Comparison of ENCODE assay signal across 8 cellular contexts in genomic region chr2:148020036-148020357, GRCh38. TPM values are rescaled to one million over a fixed set of nuclear protein-coding genes. Genes with fewer than 3 reads are reported as not detected.
DNase-seq lines count a peak whose midpoint lies in the region; ATAC-seq and TF ChIP-seq lines count a peak whose summit lies in the region.

No MANE protein-coding gene starts in this region.

- H3K9me3 ChIP-seq in DND-41 (ENCODE audit: insufficient read depth, low read length, severe bottlenecking) (no peaks in the 10 kb centered on the region), iPS-15b (ENCODE audit: control insufficient read depth, insufficient read depth, low read length) (no peaks in the 10 kb centered on the region), stomach (no peaks in the 10 kb centered on the region)

- H3K36me3 ChIP-seq in DND-41 (ENCODE audit: insufficient read depth, low read length), result no peaks in the 10 kb centered on the region; the same call in 1 of the 2 replicates
- no peaks in the 10 kb centered on the region for H3K36me3 ChIP-seq in iPS-15b (ENCODE audit: control insufficient read depth, insufficient read depth, low read length)
- no peaks in the 10 kb centered on the region for H3K36me3 ChIP-seq in stomach

- TF ChIP-seq CTCF in DND-41 (IDR thresholded peaks at IDR 0.05; ENCODE audit: borderline replicate concordance, extremely low read depth, low read length, poor library complexity, severe bottlenecking) (no peak), stomach (IDR thresholded peaks at IDR 0.05) (no peak)

- TF ChIP-seq POLR2A in stomach (IDR thresholded peaks at IDR 0.05), result no peak

- H3K9me3 Mint-ChIP-seq in activated T-helper 2 cell treated with anti-CD3 and anti-CD28 coated beads, Interferon-gamma antibody, Interleukin-2, Interleukin-4, amounts not matched to agents 10 μg/mL and 5 μg/mL and 100 μg/mL, durations not matched to agents 14 hours and 24 hours and 36 hours, result no peaks in the 10 kb centered on the region

- DNase-seq in DND-41 (no peak), stomach (no peak), ACHN (no peak), NCI-H187 treated with DMSO at 0.1 percent for 48 hours (lab: John Stamatoyannopoulos, UW) (no peak)
- no peak for DNase-seq in activated T-helper 2 cell treated with anti-CD3 and anti-CD28 coated beads, Interferon-gamma antibody, Interleukin-2, Interleukin-4, amounts not matched to agents 10 μg/mL and 5 μg/mL and 100 μg/mL, durations not matched to agents 14 hours and 24 hours and 36 hours (ENCODE audit: low spot score)

- H3K79me2 ChIP-seq in DND-41 (ENCODE audit: insufficient read depth, low read length), result peaks cover 95% of the 10 kb centered on the region

- in situ Hi-C loops in ACHN (cut with HindIII; ENCODE audit: low pct_ligation_motif_present, low pct_unique_long_range_greater_than_20kb, low sequenced_read_pairs), result no loop called here

- H2AFZ ChIP-seq in DND-41 (ENCODE audit: low read depth, low read length), result peak overlapping the region; percentile 82

- H3K4me1 Mint-ChIP-seq in activated T-helper 2 cell treated with anti-CD3 and anti-CD28 coated beads, Interferon-gamma antibody, Interleukin-2, Interleukin-4, amounts not matched to agents 10 μg/mL and 5 μg/mL and 100 μg/mL, durations not matched to agents 14 hours and 24 hours and 36 hours (ENCODE audit: low read depth), result peaks cover 43% of the 10 kb centered on the region

- H3K9ac ChIP-seq in DND-41 (ENCODE audit: low read depth, low read length) (peak overlapping the region; percentile 64), iPS-15b (ENCODE audit: low read depth, low read length) (peak overlapping the region; percentile 91)

- no peaks in the 10 kb centered on the region for H3K27me3 ChIP-seq in DND-41 (ENCODE audit: insufficient read depth, low read length, poor library complexity)
- H3K27me3 ChIP-seq in iPS-15b (ENCODE audit: control insufficient read depth, insufficient read depth, low read length), result no peaks in the 10 kb centered on the region
- H3K27me3 ChIP-seq in stomach, result no peaks in the 10 kb centered on the region

- H4K20me1 ChIP-seq in DND-41 (ENCODE audit: insufficient read depth, low read length), result peaks cover 7% of the 10 kb centered on the region; the same call in 1 of the 2 replicates

- H3K4me3 Mint-ChIP-seq in activated T-helper 2 cell treated with anti-CD3 and anti-CD28 coated beads, Interferon-gamma antibody, Interleukin-2, Interleukin-4, amounts not matched to agents 10 μg/mL and 5 μg/mL and 100 μg/mL, durations not matched to agents 14 hours and 24 hours and 36 hours (ENCODE audit: low read depth), result peak overlapping the region; percentile 100

- no peaks in the 10 kb centered on the region for H3K27me3 Mint-ChIP-seq in activated T-helper 2 cell treated with anti-CD3 and anti-CD28 coated beads, Interferon-gamma antibody, Interleukin-2, Interleukin-4, amounts not matched to agents 10 μg/mL and 5 μg/mL and 100 μg/mL, durations not matched to agents 14 hours and 24 hours and 36 hours (ENCODE audit: low read depth)

- TF ChIP-seq EP300 in stomach (IDR thresholded peaks at IDR 0.05), result no peak

- peak overlapping the region; percentile 43 to 84 for H3K4me3 ChIP-seq in DND-41 (ENCODE audit: low read depth in 1 of 2, low read length in 2 of 2)
- H3K4me3 ChIP-seq in iPS-15b (ENCODE audit: low read depth, low read length), result peak overlapping the region; percentile 99
- peak overlapping the region; percentile 85 to 96 (median 88) for H3K4me3 ChIP-seq in stomach

- intact Hi-C loops in activated T-helper 2 cell treated with anti-CD3 and anti-CD28 coated beads, Interferon-gamma antibody, Interleukin-2, Interleukin-4, amounts not matched to agents 10 μg/mL and 5 μg/mL and 100 μg/mL, durations not matched to agents 14 hours and 24 hours and 36 hours (cut with micrococcal nuclease), result loop anchor here (1.0 to 10.0 kb wide), 9 partner anchors 178 to 1567 kb away; partner anchors contain the start of genes KIF5C and MMADHC
- intact Hi-C loops in stomach (cut with DNase I; ENCODE audit: low total_unique reads), result no loop called here

- H3K27ac Mint-ChIP-seq in activated T-helper 2 cell treated with anti-CD3 and anti-CD28 coated beads, Interferon-gamma antibody, Interleukin-2, Interleukin-4, amounts not matched to agents 10 μg/mL and 5 μg/mL and 100 μg/mL, durations not matched to agents 14 hours and 24 hours and 36 hours, result peak overlapping the region; percentile 93

- peak overlapping the region; percentile 68 for H3K4me2 ChIP-seq in DND-41 (ENCODE audit: insufficient read depth, low read length)

- H3K4me1 ChIP-seq in DND-41 (ENCODE audit: insufficient read depth, low read length), result peaks cover 52% of the 10 kb centered on the region
- peaks cover 10% of the 10 kb centered on the region for H3K4me1 ChIP-seq in iPS-15b (ENCODE audit: control insufficient read depth, insufficient read depth, low read length)
- peaks cover 24 to 59% (median 45%) of the 10 kb centered on the region in 4 donors for H3K4me1 ChIP-seq in stomach

- ATAC-seq in DND-41 (ENCODE audit: insufficient read depth, low read depth) (peak; percentile 12), HG03175 (IDR thresholded peaks at IDR 0.05; ENCODE audit: unreplicated experiment) (peak; percentile 27), HG03457 (IDR thresholded peaks at IDR 0.05; ENCODE audit: unreplicated experiment) (no peak)

- peaks cover under 1% of the 10 kb centered on the region for H3K36me3 Mint-ChIP-seq in activated T-helper 2 cell treated with anti-CD3 and anti-CD28 coated beads, Interferon-gamma antibody, Interleukin-2, Interleukin-4, amounts not matched to agents 10 μg/mL and 5 μg/mL and 100 μg/mL, durations not matched to agents 14 hours and 24 hours and 36 hours (ENCODE audit: low read depth)

- H3K27ac ChIP-seq in DND-41 (ENCODE audit: low read length) (peak overlapping the region; percentile 77), stomach (peak overlapping the region; percentile 75 to 98 (median 97))

- 0 to 1% (median 0%) methylated on average over 8 to 9 of the region's 9 CpGs for WGBS in stomach, 5 donors

RNA-seq across cellular contexts. Expression of gene ORC4, which starts 0.5 kb away (rescaled TPM):
- total RNA-seq in activated T-helper 2 cell treated with anti-CD3 and anti-CD28 coated beads, Interferon-gamma antibody, Interleukin-2, Interleukin-4, amounts not matched to agents 10 μg/mL and 5 μg/mL and 100 μg/mL, durations not matched to agents 14 hours and 24 hours and 36 hours, result 25.4 and 31.2 TPM in 2 replicates
- total RNA-seq in stomach, result 10 to 100 TPM in 3 of 5 donors, 1 to 10 TPM in 2; 4.9 to 86.1 (median 40.9) TPM
- 10 to 100 TPM in 1 of 3 donors, 1 to 10 TPM in 2; 7.5 to 10.4 (median 8.8) TPM for polyA plus RNA-seq in stomach

RNA-seq across cellular contexts. Expression of gene MBD5, which starts 0.9 kb away (rescaled TPM):
- 25.0 and 28.0 TPM in 2 replicates for total RNA-seq in activated T-helper 2 cell treated with anti-CD3 and anti-CD28 coated beads, Interferon-gamma antibody, Interleukin-2, Interleukin-4, amounts not matched to agents 10 μg/mL and 5 μg/mL and 100 μg/mL, durations not matched to agents 14 hours and 24 hours and 36 hours
- total RNA-seq in stomach, result 100 to 1,000 TPM in 2 of 5 donors, 10 to 100 TPM in 2, 1 to 10 TPM in 1; 6.1 to 173 (median 72.9) TPM
- 1 to 10 TPM; 3.2 to 6.6 (median 5.0) TPM for polyA plus RNA-seq in stomach
